Comparison of ENCODE assay signal across 1 cellular context in genomic region chr11:101987370-101987769, GRCh38.
TF ChIP-seq lines count a peak whose summit lies in the region.

No MANE protein-coding gene starts in this region.

TF ChIP-seq in HepG2, 621 proteins besides CTCF, POLR2A, EP300 and RAD21 (continued from another document):
- TF ChIP-seq MLX (CRISPR knock-in tag; IDR thresholded peaks at IDR 0.05) (no peak), ZSCAN22 (CRISPR knock-in tag; IDR thresholded peaks at IDR 0.05) (no peak), GPN1 (CRISPR knock-in tag; IDR thresholded peaks at IDR 0.05; ENCODE audit: borderline replicate concordance) (no peak), NFYB (CRISPR knock-in tag; IDR thresholded peaks at IDR 0.05) (no peak), ZNF510 (CRISPR knock-in tag; IDR thresholded peaks at IDR 0.05; ENCODE audit: low read depth) (no peak), SIX4 (CRISPR knock-in tag; IDR thresholded peaks at IDR 0.05) (no peak), ISX (CRISPR knock-in tag; conservative IDR thresholded peaks at IDR 0.05) (no peak), KLF9 (CRISPR knock-in tag; IDR thresholded peaks at IDR 0.05; ENCODE audit: low read depth) (no peak), POLR2AphosphoS2 (IDR thresholded peaks at IDR 0.05; ENCODE audit: low read depth, low read length) (no peak)
TF ChIP-seq in HepG2: peak in this region for 0.
